ENCODE assay signal across 1 cellular context in the genomic region with DNA sequence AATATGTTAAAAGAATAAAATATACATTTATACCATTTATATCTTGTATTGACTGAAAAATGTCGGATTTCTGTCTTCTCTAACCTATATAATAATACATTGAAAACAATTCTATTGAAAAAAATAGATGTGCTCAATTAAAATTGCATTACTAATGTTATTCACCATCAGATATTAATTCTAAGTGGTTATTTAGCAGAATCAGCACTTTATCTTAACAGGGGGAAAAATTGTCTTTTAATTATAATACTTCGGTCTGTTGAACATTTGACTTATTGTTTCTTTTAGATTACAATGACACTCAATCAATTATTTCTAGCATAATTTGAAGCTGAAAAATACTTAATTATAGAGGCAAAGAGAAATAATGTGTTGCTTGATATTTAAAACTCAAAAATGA.
A peak's percentile ranks its signal among the peaks of the same experiment; 100 is the strongest.
TF ChIP-seq lines count a peak whose summit lies in the region.

No MANE protein-coding gene starts in this region.

TF ChIP-seq in K562, 482 proteins besides CTCF, POLR2A, EP300 and RAD21 (continued from another document):
- TF ChIP-seq, protein P1, sequence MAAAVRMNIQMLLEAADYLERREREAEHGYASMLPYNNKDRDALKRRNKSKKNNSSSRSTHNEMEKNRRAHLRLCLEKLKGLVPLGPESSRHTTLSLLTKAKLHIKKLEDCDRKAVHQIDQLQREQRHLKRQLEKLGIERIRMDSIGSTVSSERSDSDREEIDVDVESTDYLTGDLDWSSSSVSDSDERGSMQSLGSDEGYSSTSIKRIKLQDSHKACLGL (CRISPR knock-in tag; IDR thresholded peaks at IDR 0.05; ENCODE audit: borderline replicate concordance, poor library complexity, severe bottlenecking) = no peak
- TF ChIP-seq ZNF316 (IDR thresholded peaks at IDR 0.05) (peak; percentile 73), MAFG (tag; conservative IDR thresholded peaks at IDR 0.05) (peak; percentile 36; the same call in 1 of the 2 replicates), MAFK (IDR thresholded peaks at IDR 0.05; ENCODE audit: low read length) (peak; percentile 46; the same call in 1 of the 2 replicates)
